In the genomic region with DNA sequence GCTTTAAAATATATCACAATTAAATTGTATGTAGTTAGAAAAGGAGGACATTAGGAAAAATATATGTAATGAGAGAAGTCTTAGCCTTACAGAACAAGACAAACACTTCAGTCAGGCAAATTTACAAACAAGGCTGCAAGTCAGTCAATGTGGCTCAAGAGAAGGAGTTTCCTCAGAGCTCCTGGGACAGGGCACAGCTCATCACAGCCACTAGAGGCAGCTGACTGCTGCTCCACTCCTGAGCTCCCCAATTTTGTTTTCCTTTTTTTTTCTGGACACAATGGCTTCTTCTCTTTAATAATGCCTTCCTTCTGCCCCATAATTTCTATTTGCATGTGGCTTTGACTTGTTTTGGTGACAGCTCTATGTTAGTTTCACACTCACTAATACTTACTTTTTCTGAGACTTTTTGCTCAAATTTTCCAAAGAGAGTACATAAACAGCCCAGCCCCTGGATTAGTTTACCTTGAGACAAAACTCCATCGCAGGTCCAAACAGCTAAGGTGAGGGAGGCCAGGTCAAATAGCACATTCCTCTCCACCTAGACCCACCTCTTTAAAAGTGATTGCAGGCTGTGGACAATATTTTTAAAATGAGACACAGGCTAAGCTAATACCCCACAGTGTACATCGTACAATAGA, we compare ENCODE assay signal across 8 cellular contexts.
DNase-seq lines count a peak whose midpoint lies in the region; ATAC-seq, FAIRE-seq and TF ChIP-seq lines count a peak whose summit lies in the region.
"Had no signal": no experiment of that assay in that cellular context is flagged by ENCODE, and none has a peak within 500 bp of the region (broad histone marks: within the 10 kb centered on the region; RNA-seq: fewer than 3 reads in every experiment).

No MANE protein-coding gene starts in this region.

- H2AK5ac ChIP-seq in H1 (ENCODE audit: low read depth, low read length) = no peak overlapping the region

- H2BK20ac ChIP-seq in H1 (ENCODE audit: low read length) = no peak overlapping the region

- no peaks in the 10 kb centered on the region for H3K23me2 ChIP-seq in H1 (ENCODE audit: low read depth, low read length)

- H3K4me3 Mint-ChIP-seq in GM23338 = no peak overlapping the region
- no peak overlapping the region for H3K4me3 Mint-ChIP-seq in osteocyte (ENCODE audit: unreplicated experiment)
- H3K4me3 Mint-ChIP-seq in mesothelial cell of epicardium = no peak overlapping the region

- no peak overlapping the region for H3K4ac ChIP-seq in H1 (replicated peaks; ENCODE audit: insufficient read length, low read depth, low read length)

- peak; percentile 84 for FAIRE-seq in H1 (lab: Jason Lieb, UNC)

- no peaks in the 10 kb centered on the region for H3F3A ChIP-seq in GM23338 (replicated peaks; ENCODE audit: low read depth)

- CTCF ChIA-PET in H1 (lab: Charles Lee; ENCODE audit: partially characterized antibody) = interaction anchor here (0.5 to 3.5 kb wide), 41 partner anchors 8 to 1199 kb away, joined by 3 to 25 read pairs (median 4); no protein-coding TSS in a partner anchor

- H3K4me1 Mint-ChIP-seq in GM23338 (peaks cover 15% of the 10 kb centered on the region), osteocyte (ENCODE audit: unreplicated experiment) (peaks cover 9% of the 10 kb centered on the region), mesothelial cell of epicardium (peaks cover 3% of the 10 kb centered on the region)

- H4K20me1 ChIP-seq in GM23338 (replicated peaks; ENCODE audit: insufficient read depth) = no peaks in the 10 kb centered on the region
- H4K20me1 ChIP-seq in H1 (replicated peaks in 1 of 2; ENCODE audit: control insufficient read depth in 1 of 2, insufficient read depth in 2 of 2, low read length in 2 of 2) = no peaks in the 10 kb centered on the region

- H3K4me1 ChIP-seq in GM23338 (ENCODE audit: insufficient read depth) (peaks cover 10% of the 10 kb centered on the region; the same call in 1 of the 2 replicates), H1 (replicated peaks in 1 of 4; ENCODE audit: control insufficient read depth in 3 of 4, insufficient read depth in 4 of 4, low read length in 3 of 4) (peaks cover 0 to 2% (median 0%) of the 10 kb centered on the region in 4 experiments; a peak in 1 of 7 replicates), vagina (no peaks in the 10 kb centered on the region)

- H3K14ac ChIP-seq in H1 (ENCODE audit: insufficient read length) = no peak overlapping the region

- intact Hi-C loops in vagina (cut with DNase I) = no loop called here

- H3K56ac ChIP-seq in H1 (replicated peaks; ENCODE audit: insufficient read length, low read depth, low read length) = no peak overlapping the region

- no peaks in the 10 kb centered on the region for H3K36me3 ChIP-seq in GM23338 (ENCODE audit: insufficient read depth)
- H3K36me3 ChIP-seq in H1 (ENCODE audit: control insufficient read depth in 2 of 4, insufficient read depth in 4 of 4, low read length in 3 of 4) = no peaks in the 10 kb centered on the region
- H3K36me3 ChIP-seq in vagina = no peaks in the 10 kb centered on the region

- H3K4me2 ChIP-seq in GM23338 (no peak overlapping the region), H1 (ENCODE audit: insufficient read depth in 1 of 2, low read depth in 2 of 2, low read length in 2 of 2) (no peak overlapping the region)

- POLR2A ChIA-PET in H1 (lab: Charles Lee; ENCODE audit: partially characterized antibody) = no interaction called here

- WGBS in H1 (ENCODE audit: extremely low coverage in 1 of 2, insufficient coverage in 1 of 2, insufficient read length in 1 of 2, insufficient replicate concordance in 2 of 2, low coverage in 1 of 2, low lambda C conversion rate in 2 of 2, missing lambda C conversion rate in 1 of 2), 2 experiments = 93% methylated on average over 2 of the region's 2 CpGs; no CpG with 5 or more reads in 1 of the 2 experiments

- no peak overlapping the region for H4K8ac ChIP-seq in H1 (ENCODE audit: extremely low read depth, insufficient read depth, low read length)

- TF ChIP-seq RAD21 in H1 (IDR thresholded peaks at IDR 0.05 in 1 of 2, conservative IDR thresholded peaks at IDR 0.05 in 1 of 2; ENCODE audit: low read depth in 2 of 2, low read length in 2 of 2) = peak; percentile 62 to 74

- H3K27ac Mint-ChIP-seq in GM23338 = no peak overlapping the region
- H3K27ac Mint-ChIP-seq in osteocyte (ENCODE audit: unreplicated experiment) = no peak overlapping the region
- H3K27ac Mint-ChIP-seq in mesothelial cell of epicardium = no peak overlapping the region

- H3K9me3 ChIP-seq in H1 (ENCODE audit: insufficient read depth in 2 of 2, low read depth in 1 of 2, low read length in 1 of 2) (no peaks in the 10 kb centered on the region), vagina (no peaks in the 10 kb centered on the region)
- H3K9me3 ChIP-seq: mucosa of descending colon had no signal

- DNase-seq in GM23338 (ENCODE audit: low spot score) (peak; percentile 80), NCI-H2029 treated with DMSO at 0.1 percent for 48 hours (lab: John Stamatoyannopoulos, UW) (peak; percentile 31), H1 (ENCODE audit: low read depth in 1 of 2, low spot score in 2 of 2) (no peak), osteocyte (ENCODE audit: extremely low spot score, unreplicated experiment) (no peak), mesothelial cell of epicardium (ENCODE audit: low spot score in 2 of 2, unreplicated experiment in 2 of 2) (no peak), NCI-H187 treated with DMSO at 0.1 percent for 48 hours (lab: John Stamatoyannopoulos, UW) (no peak), vagina (ENCODE audit: extremely low spot score in 2 of 2) (no peak)
- DNase-seq: mucosa of descending colon had no signal

- H3K9me2 ChIP-seq in GM23338 (ENCODE audit: insufficient read depth) = no peaks in the 10 kb centered on the region

- H2BK15ac ChIP-seq in H1 (ENCODE audit: low read length) = no peak overlapping the region

- H3K27me3 Mint-ChIP-seq in GM23338 (ENCODE audit: insufficient read depth, low read depth, poor library complexity) (peaks cover 4% of the 10 kb centered on the region), osteocyte (ENCODE audit: unreplicated experiment) (no peaks in the 10 kb centered on the region), mesothelial cell of epicardium (ENCODE audit: low read depth) (no peaks in the 10 kb centered on the region)

- H3K4me3 ChIP-seq in GM23338 = no peak overlapping the region
- H3K4me3 ChIP-seq in H1 (ENCODE audit: extremely low read depth in 1 of 4, insufficient read depth in 2 of 4, low read depth in 3 of 4, low read length in 4 of 4) = no peak overlapping the region
- H3K4me3 ChIP-seq in vagina = no peak overlapping the region
- H3K4me3 ChIP-seq: mucosa of descending colon had no signal

- no peak overlapping the region; the same call in 1 of the 2 replicates for H3K18ac ChIP-seq in H1 (ENCODE audit: extremely low read depth, low read length)

- TF ChIP-seq POLR2A in H1 (IDR thresholded peaks at IDR 0.05; ENCODE audit: control extremely low read depth in 1 of 2, low read depth in 2 of 2, low read length in 2 of 2) = no peak
- no peak for TF ChIP-seq POLR2A in vagina (IDR thresholded peaks at IDR 0.05)

- H3K79me2 ChIP-seq in GM23338 (replicated peaks; ENCODE audit: insufficient read depth) (no peaks in the 10 kb centered on the region), H1 (ENCODE audit: control insufficient read depth in 1 of 2, insufficient read depth in 2 of 2, low read length in 2 of 2) (no peaks in the 10 kb centered on the region)

- H3K36me3 Mint-ChIP-seq in GM23338 (ENCODE audit: low read depth) (peaks cover 4% of the 10 kb centered on the region; the same call in 2 of the 3 replicates), osteocyte (ENCODE audit: unreplicated experiment) (peaks cover 2% of the 10 kb centered on the region), mesothelial cell of epicardium (no peaks in the 10 kb centered on the region)

- H3K79me1 ChIP-seq in H1 (ENCODE audit: low read depth, low read length) = no peaks in the 10 kb centered on the region

- H3K27me3 ChIP-seq in GM23338 (ENCODE audit: insufficient read depth) (no peaks in the 10 kb centered on the region), H1 (replicated peaks in 1 of 4; ENCODE audit: control insufficient read depth in 3 of 4, extremely low read depth in 1 of 4, insufficient read depth in 3 of 4, low read length in 3 of 4) (no peaks in the 10 kb centered on the region), vagina (no peaks in the 10 kb centered on the region)

- H4K91ac ChIP-seq in H1 (replicated peaks; ENCODE audit: insufficient read length, low read length) = no peak overlapping the region

- H2BK12ac ChIP-seq in H1 (ENCODE audit: low read depth, low read length) = no peak overlapping the region

- no peak overlapping the region for H4K5ac ChIP-seq in H1 (ENCODE audit: insufficient read length, low read depth, low read length)

- H3K27ac ChIP-seq in GM23338 (ENCODE audit: low read depth) = no peak overlapping the region
- H3K27ac ChIP-seq in H1 (ENCODE audit: low read depth, low read length) = no peak overlapping the region
- no peak overlapping the region for H3K27ac ChIP-seq in vagina

- H3K9me3 Mint-ChIP-seq in GM23338 = peaks cover 3% of the 10 kb centered on the region; the same call in 2 of the 3 replicates
- H3K9me3 Mint-ChIP-seq in osteocyte (ENCODE audit: unreplicated experiment) = no peaks in the 10 kb centered on the region
- no peaks in the 10 kb centered on the region for H3K9me3 Mint-ChIP-seq in mesothelial cell of epicardium

- peak overlapping the region; percentile 61 for H2BK120ac ChIP-seq in H1 (replicated peaks; ENCODE audit: low read depth, low read length)

- H2BK5ac ChIP-seq in H1 (ENCODE audit: low read depth, low read length) = no peak overlapping the region

- peak; percentile 99 for ATAC-seq in GM23338
- ATAC-seq: mucosa of descending colon had no signal

- no peak overlapping the region for H3K23ac ChIP-seq in H1 (ENCODE audit: insufficient read length)

- TF ChIP-seq CTCF in GM23338 (conservative IDR thresholded peaks at IDR 0.05; ENCODE audit: low read depth in 2 of 2) (peak; percentile 70 to 74), H1 (IDR thresholded peaks at IDR 0.05; ENCODE audit: control extremely low read depth in 1 of 3, insufficient read depth in 1 of 3, low read depth in 1 of 3, low read length in 3 of 3) (peak; percentile 64 to 85 (median 74)), osteocyte (IDR thresholded peaks at IDR 0.05) (peak; percentile 60), mesothelial cell of epicardium (IDR thresholded peaks at IDR 0.05; ENCODE audit: unreplicated experiment) (no peak), vagina (IDR thresholded peaks at IDR 0.05) (no peak)

- H3K9ac ChIP-seq in H1 (replicated peaks in 1 of 4; ENCODE audit: extremely low read depth in 1 of 4, low read depth in 3 of 4, low read length in 3 of 4) = no peak overlapping the region

- no peak for TF ChIP-seq EP300 in H1 (IDR thresholded peaks at IDR 0.05; ENCODE audit: borderline replicate concordance in 1 of 2, low read depth in 2 of 2, low read length in 2 of 2)

- H2AFZ ChIP-seq in GM23338 (no peak overlapping the region), H1 (ENCODE audit: low read length) (no peak overlapping the region)

TF ChIP-seq in GM23338, 12 proteins besides CTCF, POLR2A, EP300 and RAD21 (continues in another document):
- TF ChIP-seq EZH2 (IDR thresholded peaks at IDR 0.05; ENCODE audit: low read depth, unreplicated experiment) (no peak), STAT1 (IDR thresholded peaks at IDR 0.05; ENCODE audit: unreplicated experiment) (no peak)

TF ChIP-seq in H1, 55 proteins besides CTCF, POLR2A, EP300 and RAD21:
- TF ChIP-seq YY1 (IDR thresholded peaks at IDR 0.05; ENCODE audit: low read depth, low read length) (peak; percentile 34; the same call in 1 of the 2 replicates), CBX5 (IDR thresholded peaks at IDR 0.05; ENCODE audit: low read depth, low read length) (no peak)

Comparison
In these comparisons a context has a peak if more than half of its experiments do, and no peak if none do; other contexts are left out.
1. DNase-seq: peak in GM23338 (single experiment) and NCI-H2029 treated with DMSO at 0.1 percent for 48 hours (single experiment); none in H1 (0 of 2), osteocyte (single experiment), mesothelial cell of epicardium (0 of 2), NCI-H187 treated with DMSO at 0.1 percent for 48 hours (single experiment) and vagina (0 of 2).
2. CTCF ChIP-seq: peak in GM23338 (2 of 2), H1 (3 of 3) and osteocyte (single experiment); none in mesothelial cell of epicardium (single experiment) and vagina (0 of 3).